ENCODE assay signal across 17 cellular contexts in genomic region chr2:160694221-160694620, GRCh38.
"Had no signal": no experiment of that assay in that cellular context is flagged by ENCODE, and none has a peak within 500 bp of the region (broad histone marks: within the 10 kb centered on the region; RNA-seq: fewer than 3 reads in every experiment).

No MANE protein-coding gene starts in this region.

- ATAC-seq: body of pancreas; foreskin keratinocyte; left lung; naive thymus-derived CD8-positive, alpha-beta T cell; stimulated activated naive B cell treated with anti-CD40 and anti-IgM and Interleukin-4, amounts not matched to agents 10 μg/mL and 1 μg/mL and 100 μg/mL, for 72 hours; upper lobe of right lung had no signal

- H3K4me1 ChIP-seq: body of pancreas, left lung, prostate gland, upper lobe of right lung had no signal

- DNase-seq: activated CD4-positive, CD25-positive, alpha-beta regulatory T cell treated with anti-CD3 and anti-CD28 coated beads, Interleukin-2, amount 50 U/mL, for 72 hours; activated CD8-positive, alpha-beta memory T cell treated with anti-CD3 and anti-CD28 coated beads, Interleukin-2, amount 10 ng/mL, durations not matched to agents 7 days and 5 days; activated gamma-delta T cell; anterior cingulate cortex; body of pancreas; effector CD4-positive, alpha-beta T cell; erythroblast; foreskin keratinocyte; immature natural killer cell; left lung; naive thymus-derived CD8-positive, alpha-beta T cell; stimulated activated naive B cell treated with anti-CD40 and anti-IgM and Interleukin-4, amounts not matched to agents 10 μg/mL and 1 μg/mL and 100 μg/mL, for 72 hours; upper lobe of right lung had no signal

- H3K36me3 ChIP-seq: cardiac muscle cell, left lung, prostate gland, thoracic aorta, upper lobe of right lung had no signal

- H3K4me3 ChIP-seq: body of pancreas, cardiac muscle cell, left lung, prostate gland, thoracic aorta, upper lobe of right lung had no signal

- H3K27ac ChIP-seq: body of pancreas, cardiac muscle cell, foreskin keratinocyte, left lung, prostate gland, thoracic aorta, upper lobe of right lung, VCaP had no signal

- H3K9me3 ChIP-seq: body of pancreas, left lung, prostate gland, thoracic aorta, upper lobe of right lung had no signal

- H3K27me3 ChIP-seq: body of pancreas, cardiac muscle cell, foreskin keratinocyte, left lung, upper lobe of right lung had no signal
